Comparison of ENCODE assay signal across 24 cellular contexts in genomic region chr9:98500337-98500919, GRCh38.
"Had no signal": no experiment of that assay in that cellular context is flagged by ENCODE, and none has a peak within 500 bp of the region (broad histone marks: within the 10 kb centered on the region; RNA-seq: fewer than 3 reads in every experiment).

No MANE protein-coding gene starts in this region.

- H3K36me3 Mint-ChIP-seq: immature natural killer cell, naive B cell had no signal

- H3K9me3 Mint-ChIP-seq: nephron had no signal

- H3K4me1 ChIP-seq: gastrocnemius medialis, sigmoid colon, stomach, transverse colon, uterus had no signal

- ATAC-seq: gastrocnemius medialis, left colon, left ventricle myocardium superior had no signal

- H3K4me3 Mint-ChIP-seq: immature natural killer cell, naive B cell, nephron had no signal

- H3K4me3 ChIP-seq: dorsolateral prefrontal cortex, esophagus muscularis mucosa, gastrocnemius medialis, lung, sigmoid colon, skin epidermis, stomach, thoracic aorta, transverse colon, uterus had no signal

- H3K27ac Mint-ChIP-seq: immature natural killer cell, naive B cell, nephron had no signal

- H3K9me3 ChIP-seq: esophagus muscularis mucosa, gastrocnemius medialis, neutrophil, sigmoid colon, stomach, thoracic aorta, transverse colon, uterus had no signal

- H3K4me1 Mint-ChIP-seq: immature natural killer cell, naive B cell had no signal

- H3K27me3 ChIP-seq: esophagus muscularis mucosa, sigmoid colon, transverse colon, uterus had no signal

- DNase-seq: cortex of kidney; dorsolateral prefrontal cortex; effector memory CD4-positive, alpha-beta T cell; gastrocnemius medialis; immature natural killer cell; left ventricle myocardium superior; mesenchymal stem cell; midbrain; naive B cell; posterior cingulate gyrus; sigmoid colon; stimulated activated naive CD4-positive, alpha-beta T cell; stomach; substantia nigra; transverse colon; uterus had no signal

- H3K27ac ChIP-seq: dorsolateral prefrontal cortex, epithelial cell of prostate, esophagus muscularis mucosa, gastrocnemius medialis, neutrophil, sigmoid colon, skin epidermis, stomach, thoracic aorta, transverse colon, uterus had no signal

- H3K36me3 ChIP-seq: esophagus muscularis mucosa, gastrocnemius medialis, neutrophil, sigmoid colon, stomach, thoracic aorta, transverse colon, uterus had no signal
